ENCODE assay signal across 16 cellular contexts in genomic region chr1:64112281-64112680, GRCh38.
DNase-seq lines count a peak whose midpoint lies in the region; ATAC-seq and TF ChIP-seq lines count a peak whose summit lies in the region.
"Had no signal": no experiment of that assay in that cellular context is flagged by ENCODE, and none has a peak within 500 bp of the region (broad histone marks: within the 10 kb centered on the region; RNA-seq: fewer than 3 reads in every experiment).

No MANE protein-coding gene starts in this region.

- no peak for TF ChIP-seq CTCF in RWPE2 (IDR thresholded peaks at IDR 0.05; ENCODE audit: poor library complexity, severe bottlenecking)
- TF ChIP-seq CTCF in fibroblast of lung (conservative IDR thresholded peaks at IDR 0.05 in 1 of 2, IDR thresholded peaks at IDR 0.05 in 1 of 2; ENCODE audit: low read depth in 1 of 2, low read length in 2 of 2), result no peak

- no peak overlapping the region for H3K9ac ChIP-seq in fibroblast of lung (ENCODE audit: insufficient read depth, low read length)
- H3K9ac ChIP-seq: KMS-11 had no signal

- DNase-seq in H4 (ENCODE audit: low spot score), result peak; percentile 21
- DNase-seq in RWPE2 (ENCODE audit: low spot score), result no peak
- DNase-seq in fibroblast of lung (ENCODE audit: low read depth in 2 of 2), result peak; percentile 78 to 84
- DNase-seq in stimulated activated naive B cell treated with anti-CD40 and anti-IgM and Interleukin-4, amounts not matched to agents 10 μg/mL and 1 μg/mL and 100 μg/mL, for 72 hours, result no peak
- DNase-seq in stimulated activated naive CD8-positive, alpha-beta T cell treated with anti-CD3 and anti-CD28 coated beads, Interleukin-15, amount 100 ng/mL, for 72 hours, result no peak
- no peak for DNase-seq in activated CD4-positive, alpha-beta T cell treated with anti-CD3 and anti-CD28 coated beads for 1 hour
- DNase-seq in KBM-7, result no peak
- DNase-seq: activated CD4-positive, CD25-positive, alpha-beta regulatory T cell; anterior cingulate cortex; lower lobe of right lung; NCI-H187 treated with DMSO at 0.1 percent for 48 hours; testis had no signal

- H4K20me1 ChIP-seq in fibroblast of lung (ENCODE audit: control insufficient read depth, extremely low read depth, insufficient read depth, low read length), result no peaks in the 10 kb centered on the region

- peak overlapping the region; percentile 29 for H3K27ac ChIP-seq in RWPE2 (ENCODE audit: poor library complexity, severe bottlenecking)
- no peak overlapping the region for H3K27ac ChIP-seq in fibroblast of lung (ENCODE audit: insufficient read depth, low read length)
- H3K27ac ChIP-seq: hepatocyte, KMS-11, lower lobe of right lung, SK-N-MC, testis had no signal

- no peaks in the 10 kb centered on the region for H3K9me3 ChIP-seq in RWPE2 (ENCODE audit: severe bottlenecking)
- no peaks in the 10 kb centered on the region for H3K9me3 ChIP-seq in fibroblast of lung (ENCODE audit: control insufficient read depth, insufficient read depth, low read depth, low read length)
- H3K9me3 ChIP-seq: lower lobe of right lung, testis had no signal

- ATAC-seq in RWPE2 (ENCODE audit: low read depth) (peak; percentile 90), HG02678 (IDR thresholded peaks at IDR 0.05; ENCODE audit: unreplicated experiment) (no peak)
- ATAC-seq in stimulated activated naive B cell treated with anti-CD40 and anti-IgM and Interleukin-4, amounts not matched to agents 10 μg/mL and 1 μg/mL and 100 μg/mL, for 72 hours (replicated peaks), result peak; percentile 16 to 38
- no peak for ATAC-seq in stimulated activated naive CD8-positive, alpha-beta T cell treated with anti-CD3 and anti-CD28 coated beads, Interleukin-15, amount 100 ng/mL, for 72 hours
- ATAC-seq: lower lobe of right lung had no signal

- no peaks in the 10 kb centered on the region for H3K9me3 Mint-ChIP-seq in stimulated activated naive B cell treated with anti-CD40 and anti-IgM and Interleukin-4, amounts not matched to agents 10 μg/mL and 1 μg/mL and 100 μg/mL, for 72 hours
- H3K9me3 Mint-ChIP-seq in stimulated activated naive CD8-positive, alpha-beta T cell treated with anti-CD3 and anti-CD28 coated beads, Interleukin-15, amount 100 ng/mL, for 72 hours, result no peaks in the 10 kb centered on the region

- H3K4me3 Mint-ChIP-seq in stimulated activated naive B cell treated with anti-CD40 and anti-IgM and Interleukin-4, amounts not matched to agents 10 μg/mL and 1 μg/mL and 100 μg/mL, for 72 hours, result no peak overlapping the region
- no peak overlapping the region for H3K4me3 Mint-ChIP-seq in stimulated activated naive CD8-positive, alpha-beta T cell treated with anti-CD3 and anti-CD28 coated beads, Interleukin-15, amount 100 ng/mL, for 72 hours

- no peak overlapping the region for H3K27ac Mint-ChIP-seq in stimulated activated naive B cell treated with anti-CD40 and anti-IgM and Interleukin-4, amounts not matched to agents 10 μg/mL and 1 μg/mL and 100 μg/mL, for 72 hours
- H3K27ac Mint-ChIP-seq in stimulated activated naive CD8-positive, alpha-beta T cell treated with anti-CD3 and anti-CD28 coated beads, Interleukin-15, amount 100 ng/mL, for 72 hours, result peak overlapping the region in 1 of 2 donors; percentile 7

- in situ Hi-C loops in KBM-7 (cut with MboI; ENCODE audit: low pct_unique_long_range_greater_than_20kb, low sequenced_read_pairs), result no loop called here

- no peak overlapping the region for H2AFZ ChIP-seq in fibroblast of lung (ENCODE audit: low read length)
- H2AFZ ChIP-seq: hepatocyte had no signal

- H3K79me2 ChIP-seq in fibroblast of lung (ENCODE audit: control insufficient read depth, insufficient read depth, low read length), result no peaks in the 10 kb centered on the region
- H3K79me2 ChIP-seq: hepatocyte had no signal

- no peaks in the 10 kb centered on the region for H3K36me3 ChIP-seq in RWPE2 (ENCODE audit: low read depth)
- H3K36me3 ChIP-seq in fibroblast of lung (ENCODE audit: control insufficient read depth, insufficient read depth, low read length), result no peaks in the 10 kb centered on the region
- H3K36me3 ChIP-seq: lower lobe of right lung had no signal

- H3K36me3 Mint-ChIP-seq in stimulated activated naive B cell treated with anti-CD40 and anti-IgM and Interleukin-4, amounts not matched to agents 10 μg/mL and 1 μg/mL and 100 μg/mL, for 72 hours, result no peaks in the 10 kb centered on the region

- no peak overlapping the region for H3K4me2 ChIP-seq in fibroblast of lung (ENCODE audit: extremely low read depth, insufficient read depth, low read length)
- H3K4me2 ChIP-seq: hepatocyte, KMS-11 had no signal

- H3K4me1 Mint-ChIP-seq in stimulated activated naive B cell treated with anti-CD40 and anti-IgM and Interleukin-4, amounts not matched to agents 10 μg/mL and 1 μg/mL and 100 μg/mL, for 72 hours, result peaks cover 0 to 6% of the 10 kb centered on the region in 2 donors
- no peaks in the 10 kb centered on the region for H3K4me1 Mint-ChIP-seq in stimulated activated naive CD8-positive, alpha-beta T cell treated with anti-CD3 and anti-CD28 coated beads, Interleukin-15, amount 100 ng/mL, for 72 hours

- H3K4me1 ChIP-seq in RWPE2 (ENCODE audit: insufficient read depth, poor library complexity, severe bottlenecking) (peaks cover 6% of the 10 kb centered on the region), fibroblast of lung (ENCODE audit: control insufficient read depth, extremely low read depth, insufficient read depth, low read length) (no peaks in the 10 kb centered on the region)
- H3K4me1 ChIP-seq: lower lobe of right lung, testis had no signal

- no peaks in the 10 kb centered on the region for H3K27me3 Mint-ChIP-seq in stimulated activated naive B cell treated with anti-CD40 and anti-IgM and Interleukin-4, amounts not matched to agents 10 μg/mL and 1 μg/mL and 100 μg/mL, for 72 hours
- H3K27me3 Mint-ChIP-seq in stimulated activated naive CD8-positive, alpha-beta T cell treated with anti-CD3 and anti-CD28 coated beads, Interleukin-15, amount 100 ng/mL, for 72 hours, result peaks cover 9% of the 10 kb centered on the region

- H3K27me3 ChIP-seq in RWPE2 (ENCODE audit: insufficient read depth, poor library complexity, severe bottlenecking) (no peaks in the 10 kb centered on the region), fibroblast of lung (ENCODE audit: control insufficient read depth, insufficient read depth, low read length) (no peaks in the 10 kb centered on the region)
- H3K27me3 ChIP-seq: hepatocyte, testis had no signal

- H3K4me3 ChIP-seq in RWPE2 (ENCODE audit: severe bottlenecking) (no peak overlapping the region), fibroblast of lung (replicated peaks in 1 of 4; ENCODE audit: control extremely low read depth in 1 of 4, insufficient read depth in 1 of 4, low read depth in 3 of 4, low read length in 4 of 4) (no peak overlapping the region)
- H3K4me3 ChIP-seq: hepatocyte, lower lobe of right lung, SK-N-MC, testis had no signal

Comparison
In these comparisons a context has a peak if more than half of its experiments do, and no peak if none do; other contexts are left out.
1. DNase-seq: peak in H4 (single experiment) and fibroblast of lung (2 of 2); none in RWPE2 (single experiment), stimulated activated naive B cell treated with anti-CD40 and anti-IgM and Interleukin-4, amounts not matched to agents 10 μg/mL and 1 μg/mL and 100 μg/mL, for 72 hours (single experiment), stimulated activated naive CD8-positive, alpha-beta T cell treated with anti-CD3 and anti-CD28 coated beads, Interleukin-15, amount 100 ng/mL, for 72 hours (0 of 2), activated CD4-positive, alpha-beta T cell treated with anti-CD3 and anti-CD28 coated beads for 1 hour (single experiment) and KBM-7 (single experiment).
2. ATAC-seq: peak in RWPE2 (single experiment) and stimulated activated naive B cell treated with anti-CD40 and anti-IgM and Interleukin-4, amounts not matched to agents 10 μg/mL and 1 μg/mL and 100 μg/mL, for 72 hours (2 of 2); none in stimulated activated naive CD8-positive, alpha-beta T cell treated with anti-CD3 and anti-CD28 coated beads, Interleukin-15, amount 100 ng/mL, for 72 hours (single experiment) and HG02678 (single experiment).